In the genomic region with DNA sequence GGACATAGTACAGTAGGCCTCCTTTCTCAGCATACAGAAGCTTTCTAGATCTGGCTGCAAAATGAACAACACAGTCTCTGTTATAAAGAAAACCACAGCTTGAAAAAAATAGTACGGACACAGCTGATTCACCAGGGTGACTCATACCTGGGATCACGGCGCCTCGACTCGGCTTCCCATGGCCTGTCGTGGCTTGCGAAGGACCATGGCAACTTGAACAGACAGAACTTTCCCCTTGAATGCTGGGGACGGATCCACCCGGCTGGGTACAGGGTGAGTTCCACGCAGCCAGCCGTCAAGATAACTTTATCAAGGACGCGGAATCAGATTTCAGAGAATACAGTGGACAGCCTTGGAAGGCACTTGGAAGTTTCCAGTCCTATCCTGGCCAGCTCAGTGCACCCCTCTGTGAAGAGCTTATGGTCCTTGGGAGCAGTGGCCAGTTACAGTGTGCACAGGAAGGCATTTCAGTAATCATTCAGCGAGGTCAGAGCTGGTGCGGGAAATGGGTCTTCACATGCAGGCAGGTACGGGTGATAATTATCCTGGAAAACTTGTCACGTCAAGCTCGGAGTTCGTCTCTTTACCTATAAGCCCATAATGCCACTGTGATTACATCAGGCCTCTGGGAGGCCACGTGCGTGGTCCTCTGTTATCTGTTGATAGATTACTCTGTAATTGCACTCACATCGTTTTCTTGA, we compare ENCODE assay signal across 13 cellular contexts. TPM values are rescaled to one million over a fixed set of nuclear protein-coding genes. Genes with fewer than 3 reads are reported as not detected.
DNase-seq lines count a peak whose midpoint lies in the region; ATAC-seq and TF ChIP-seq lines count a peak whose summit lies in the region.
"Had no signal": no experiment of that assay in that cellular context is flagged by ENCODE, and none has a peak within 500 bp of the region (broad histone marks: within the 10 kb centered on the region; RNA-seq: fewer than 3 reads in every experiment).

No MANE protein-coding gene starts in this region.

- H3K27ac ChIP-seq in mammary epithelial cell (ENCODE audit: insufficient read depth, low read depth, low read length) = peak overlapping the region; percentile 87
- H3K27ac ChIP-seq: left ventricle myocardium inferior, testis had no signal

- peak overlapping the region; percentile 52 for H3K9ac ChIP-seq in mammary epithelial cell (ENCODE audit: insufficient read depth, low read length)

- no peak for TF ChIP-seq POLR2A in NB4 (IDR thresholded peaks at IDR 0.05; ENCODE audit: extremely low read depth, insufficient read length)

- H3K36me3 ChIP-seq in mammary epithelial cell (ENCODE audit: insufficient read depth, low read length) = no peaks in the 10 kb centered on the region
- H3K36me3 ChIP-seq: left ventricle myocardium inferior had no signal

- peaks cover 23 to 35% of the 10 kb centered on the region in 2 donors for H3K27me3 Mint-ChIP-seq in effector memory CD8-positive, alpha-beta T cell

- no peaks in the 10 kb centered on the region for H3K36me3 Mint-ChIP-seq in effector memory CD8-positive, alpha-beta T cell (ENCODE audit: insufficient read depth)

- peak overlapping the region; percentile 73 for H2AFZ ChIP-seq in mammary epithelial cell (ENCODE audit: low read depth, low read length)

- H3K79me2 ChIP-seq in mammary epithelial cell (ENCODE audit: insufficient read depth, low read length) = no peaks in the 10 kb centered on the region

- dilution Hi-C loops in mammary epithelial cell (cut with HindIII; ENCODE audit: low sequenced_read_pairs) = no loop called here

- H3K4me3 Mint-ChIP-seq in effector memory CD8-positive, alpha-beta T cell = no peak overlapping the region
- H3K4me3 Mint-ChIP-seq: dendritic cell treated with granulocyte-macrophage colony-stimulating factor and Interleukin-4, amounts not matched to agents 40 ng/mL and 50 ng/mL, for 4 days had no signal

- no peak for ATAC-seq in effector memory CD8-positive, alpha-beta T cell (replicated peaks)
- ATAC-seq in GM19397 (IDR thresholded peaks at IDR 0.05; ENCODE audit: unreplicated experiment) = no peak

- in situ Hi-C loops in Caki2 (cut with HindIII; ENCODE audit: low pct_unique_long_range_greater_than_20kb, low sequenced_read_pairs) (no loop called here), mammary epithelial cell (cut with MboI; ENCODE audit: low sequenced_read_pairs in 2 of 2) (no loop called here)

- peak overlapping the region; percentile 71 for H3K4me2 ChIP-seq in mammary epithelial cell (ENCODE audit: insufficient read depth, low read depth, low read length)

- CTCF ChIA-PET in mammary epithelial cell (lab: Charles Lee; ENCODE audit: low non-redundant PET) = interaction anchor here (1.0 kb wide), 1 partner anchor 56 kb away, joined by 5 read pairs; no protein-coding TSS in a partner anchor

- no peaks in the 10 kb centered on the region for H3K9me3 ChIP-seq in mammary epithelial cell (replicated peaks; ENCODE audit: insufficient read depth, low read length)
- H3K9me3 ChIP-seq: testis had no signal

- H4K20me1 ChIP-seq in mammary epithelial cell (ENCODE audit: insufficient read depth, low read length) = no peaks in the 10 kb centered on the region

- H3K4me3 ChIP-seq in NB4 (ENCODE audit: low read depth, low read length) (no peak overlapping the region), mammary epithelial cell (replicated peaks in 1 of 3; ENCODE audit: insufficient read depth in 1 of 3, low read depth in 2 of 3, low read length in 3 of 3) (peak overlapping the region in 1 of 3 experiments; percentile 14)
- H3K4me3 ChIP-seq: left ventricle myocardium inferior, testis had no signal

- BruUV-seq in mammary epithelial cell (replicated peaks; lab: Mats Ljungman, UMichigan) = no TSS peak

- H3K9me3 Mint-ChIP-seq in effector memory CD8-positive, alpha-beta T cell = no peaks in the 10 kb centered on the region

- no peak overlapping the region for H3K27ac Mint-ChIP-seq in effector memory CD8-positive, alpha-beta T cell
- H3K27ac Mint-ChIP-seq: dendritic cell treated with granulocyte-macrophage colony-stimulating factor and Interleukin-4, amounts not matched to agents 40 ng/mL and 50 ng/mL, for 4 days had no signal

- TF ChIP-seq CTCF in NB4 (IDR thresholded peaks at IDR 0.05; ENCODE audit: low read depth, low read length) = no peak
- TF ChIP-seq CTCF in mammary epithelial cell (conservative IDR thresholded peaks at IDR 0.05 in 1 of 2, IDR thresholded peaks at IDR 0.05 in 1 of 2; ENCODE audit: extremely low read depth in 1 of 2, insufficient read depth in 1 of 2, low read depth in 1 of 2, low read length in 2 of 2) = no peak

- intact Hi-C loops in mammary epithelial cell (cut with micrococcal nuclease) = loop anchor here (1.0 to 5.0 kb wide), 3 partner anchors 57 to 109 kb away; no protein-coding TSS in a partner anchor

- no peaks in the 10 kb centered on the region for H3K4me1 Mint-ChIP-seq in effector memory CD8-positive, alpha-beta T cell (ENCODE audit: low read depth in 2 of 2)

- H3K4me1 ChIP-seq in mammary epithelial cell (ENCODE audit: insufficient read depth, low read length) = peaks cover 39% of the 10 kb centered on the region
- H3K4me1 ChIP-seq: testis had no signal

- H3K27me3 ChIP-seq in mammary epithelial cell (ENCODE audit: insufficient read depth, low read length) = no peaks in the 10 kb centered on the region
- H3K27me3 ChIP-seq: testis had no signal

- DNase-seq in Caki2 (ENCODE audit: low read depth) (peak; percentile 85), NB4 (ENCODE audit: low read depth) (peak; percentile 43), mammary epithelial cell (peak; percentile 97), myocyte (ENCODE audit: low read depth) (peak; percentile 93), NOMO-1 (lab: John Stamatoyannopoulos, UW; ENCODE audit: unreplicated experiment in 2 of 2) (no peak)
- DNase-seq in effector memory CD8-positive, alpha-beta T cell = no peak
- DNase-seq in central memory CD4-positive, alpha-beta T cell = no peak
- DNase-seq: left ventricle myocardium inferior, MM.1S, SIG-M5, testis had no signal

- WGBS in mammary epithelial cell (ENCODE audit: low coverage, missing lambda C conversion rate) = 12% methylated on average over 21 of the region's 22 CpGs

RNA-seq across cellular contexts. Expression of a gene that starts 57.9 kb away (rescaled TPM):
- total RNA-seq in Caki2 (2014; rRNA removed; shearing (Covaris generic); ENCODE audit: low replicate concordance) = 0.12 and 4.1 TPM in 2 replicates
- total RNA-seq in mammary epithelial cell (10 to 100 TPM; 10.3 to 27.0 TPM), myocyte (24.5 and 28.6 TPM in 2 replicates)
- 3.2 TPM for polyA plus RNA-seq in mammary epithelial cell
- polyA minus RNA-seq in mammary epithelial cell = 3.1 TPM
- 9.7 TPM for polyA plus RNA-seq in myocyte (2012)

Comparison
In these comparisons a context has a peak if more than half of its experiments do, and no peak if none do; other contexts are left out.
1. DNase-seq: peak in Caki2 (single experiment), NB4 (single experiment), mammary epithelial cell (single experiment) and myocyte (single experiment); none in NOMO-1 (0 of 2), effector memory CD8-positive, alpha-beta T cell (0 of 3) and central memory CD4-positive, alpha-beta T cell (single experiment).